Comparison of ENCODE assay signal across 24 cellular contexts in the genomic region with DNA sequence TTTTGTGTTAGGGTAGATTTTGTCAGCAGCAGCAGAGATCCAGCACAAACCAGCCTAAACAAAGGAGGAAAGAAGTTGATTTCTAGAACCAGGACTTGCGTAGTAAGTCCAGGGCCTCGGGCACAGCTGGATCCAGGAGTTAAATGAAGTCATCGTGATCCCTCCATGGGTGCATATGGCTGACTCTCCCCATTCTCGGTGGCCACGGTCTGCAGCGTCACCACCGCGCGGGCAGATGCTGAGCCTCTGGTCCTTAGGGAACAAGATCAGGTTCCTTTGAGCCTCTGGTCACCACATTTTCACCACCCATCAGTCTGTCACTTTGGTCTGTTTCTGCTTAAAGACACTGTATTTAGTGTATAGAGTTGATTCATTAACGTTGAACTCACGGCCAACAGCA. TPM values are rescaled to one million over a fixed set of nuclear protein-coding genes. Genes with fewer than 3 reads are reported as not detected.
"Had no signal": no experiment of that assay in that cellular context is flagged by ENCODE, and none has a peak within 500 bp of the region (broad histone marks: within the 10 kb centered on the region; RNA-seq: fewer than 3 reads in every experiment).

No MANE protein-coding gene starts in this region.

- H3K4me3 ChIP-seq: MG63, SJSA1, SK-N-MC had no signal

- H3K27ac ChIP-seq: SJSA1, SK-N-MC had no signal

- DNase-seq: IMR-90, Karpas-422, KG1, MG63, NCI-H1092, NCI-H1105 treated with DMSO at 0.1 percent for 48 hours, NCI-H1417 treated with DMSO at 0.1 percent for 48 hours, NCI-H146, NCI-H1694 treated with DMSO at 0.1 percent for 48 hours, NCI-H1930, NCI-H2081, NCI-H2107, NCI-H2227 treated with DMSO at 0.1 percent for 48 hours, NCI-H526 treated with DMSO at 0.1 percent for 48 hours, NCI-H748 treated with DMSO at 0.1 percent for 48 hours, Right ventricle myocardium superior, RPMI8226, SIG-M5 had no signal

- ATAC-seq: HepG2 had no signal

- FAIRE-seq: HepG2, RCC 7860 had no signal

- H3K9me3 ChIP-seq: MG63 had no signal

- H3K36me3 ChIP-seq: MG63, SJSA1 had no signal

- H3K4me1 ChIP-seq: SJSA1 had no signal

RNA-seq across cellular contexts. Expression of gene GALNT9, which starts 14.8 kb away (rescaled TPM):
- total RNA-seq: HT1080, NCI-H460, Right ventricle myocardium superior, SJSA1 had no signal
- polyA plus RNA-seq: HepG2 had no signal
